Comparison of ENCODE assay signal across 15 cellular contexts in genomic region chr21:36004441-36004840, GRCh38.
"Had no signal": no experiment of that assay in that cellular context is flagged by ENCODE, and none has a peak within 500 bp of the region (broad histone marks: within the 10 kb centered on the region; RNA-seq: fewer than 3 reads in every experiment).

No MANE protein-coding gene starts in this region.

- ATAC-seq: sciatic nerve; stimulated activated naive CD8-positive, alpha-beta T cell treated with anti-CD3 and anti-CD28 coated beads, Interleukin-15, amount 100 ng/mL, for 72 hours had no signal

- H3K4me3 Mint-ChIP-seq: activated naive CD4-positive, alpha-beta T cell treated with anti-CD3 and anti-CD28 coated beads for 36 hours; dendritic cell treated with granulocyte-macrophage colony-stimulating factor and Interleukin-4, amounts not matched to agents 40 ng/mL and 50 ng/mL, for 4 days; neural crest cell; stimulated activated naive CD8-positive, alpha-beta T cell treated with anti-CD3 and anti-CD28 coated beads, Interleukin-15, amount 100 ng/mL, for 72 hours had no signal

- H3K4me1 ChIP-seq: ascending aorta, breast epithelium, spleen, testis had no signal

- DNase-seq: activated CD4-positive, alpha-beta T cell treated with anti-CD3 and anti-CD28 coated beads, Interleukin-2, amount 50 U/mL, for 1 hour; activated naive CD4-positive, alpha-beta T cell treated with anti-CD3 and anti-CD28 coated beads for 36 hours; effector memory CD4-positive, alpha-beta T cell; midbrain; spleen; stimulated activated naive CD8-positive, alpha-beta T cell treated with anti-CD3 and anti-CD28 coated beads, Interleukin-15, amount 100 ng/mL, for 72 hours; upper lobe of left lung had no signal

- H3K9me3 ChIP-seq: ascending aorta, breast epithelium, spleen, testis, upper lobe of left lung had no signal

- H3K4me3 ChIP-seq: ascending aorta, lung, testis, upper lobe of left lung had no signal

- H3K4me1 Mint-ChIP-seq: neural crest cell; stimulated activated naive CD8-positive, alpha-beta T cell treated with anti-CD3 and anti-CD28 coated beads, Interleukin-15, amount 100 ng/mL, for 72 hours had no signal

- H3K36me3 ChIP-seq: ascending aorta, breast epithelium, spleen, upper lobe of left lung had no signal

- H3K9me3 Mint-ChIP-seq: activated naive CD4-positive, alpha-beta T cell treated with anti-CD3 and anti-CD28 coated beads for 36 hours; activated T-helper 2 cell treated with anti-CD3 and anti-CD28 coated beads, Interferon-gamma antibody, Interleukin-2, Interleukin-4, amounts not matched to agents 10 μg/mL and 5 μg/mL and 100 μg/mL, durations not matched to agents 14 hours and 24 hours and 36 hours; dendritic cell treated with granulocyte-macrophage colony-stimulating factor and Interleukin-4, amounts not matched to agents 40 ng/mL and 50 ng/mL, for 4 days; stimulated activated naive CD8-positive, alpha-beta T cell treated with anti-CD3 and anti-CD28 coated beads, Interleukin-15, amount 100 ng/mL, for 72 hours had no signal

- H3K27me3 ChIP-seq: ascending aorta, breast epithelium, testis, upper lobe of left lung had no signal

- H3K27ac ChIP-seq: ascending aorta, testis, upper lobe of left lung had no signal

- H3K27ac Mint-ChIP-seq: activated naive CD4-positive, alpha-beta T cell treated with anti-CD3 and anti-CD28 coated beads for 36 hours; activated T-helper 2 cell treated with anti-CD3 and anti-CD28 coated beads, Interferon-gamma antibody, Interleukin-2, Interleukin-4, amounts not matched to agents 10 μg/mL and 5 μg/mL and 100 μg/mL, durations not matched to agents 14 hours and 24 hours and 36 hours; dendritic cell treated with granulocyte-macrophage colony-stimulating factor and Interleukin-4, amounts not matched to agents 40 ng/mL and 50 ng/mL, for 4 days; stimulated activated naive CD8-positive, alpha-beta T cell treated with anti-CD3 and anti-CD28 coated beads, Interleukin-15, amount 100 ng/mL, for 72 hours had no signal
